Comparison of ENCODE assay signal across 2 cellular contexts in the genomic region with DNA sequence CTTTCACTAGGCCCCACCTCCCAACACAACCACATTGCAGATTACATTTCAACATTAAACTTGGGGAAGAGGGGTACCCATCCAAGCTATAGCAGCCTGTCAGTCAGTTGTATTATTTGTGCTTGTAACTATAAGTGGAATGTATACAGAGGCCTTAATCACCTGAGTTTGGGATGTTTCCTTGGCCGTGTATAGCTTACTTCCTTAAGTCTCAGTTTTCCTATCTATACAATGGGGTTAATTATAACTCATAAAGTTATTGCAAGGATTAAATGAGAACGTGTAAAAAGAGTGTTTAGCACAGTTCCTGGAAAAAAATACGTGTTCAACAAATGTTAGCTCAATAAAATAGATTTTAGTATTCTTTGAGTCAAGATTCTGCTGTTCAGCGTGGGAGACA.
A peak's percentile ranks its signal among the peaks of the same experiment; 100 is the strongest.
TF ChIP-seq lines count a peak whose summit lies in the region.

No MANE protein-coding gene starts in this region.

TF ChIP-seq in HCT116, 20 proteins besides CTCF, POLR2A, EP300 and RAD21:
- TF ChIP-seq EZH2phosphoT487 (IDR thresholded peaks at IDR 0.05; ENCODE audit: borderline replicate concordance) (no peak), SIN3A (IDR thresholded peaks at IDR 0.05; ENCODE audit: low read depth) (no peak), SP1 (IDR thresholded peaks at IDR 0.05; ENCODE audit: low read depth) (no peak), YY1 (IDR thresholded peaks at IDR 0.05; ENCODE audit: extremely low read depth, insufficient replicate concordance, low read depth, low read length) (no peak)

TF ChIP-seq in H1, 55 proteins besides CTCF, POLR2A, EP300 and RAD21:
- TF ChIP-seq, protein P1, sequence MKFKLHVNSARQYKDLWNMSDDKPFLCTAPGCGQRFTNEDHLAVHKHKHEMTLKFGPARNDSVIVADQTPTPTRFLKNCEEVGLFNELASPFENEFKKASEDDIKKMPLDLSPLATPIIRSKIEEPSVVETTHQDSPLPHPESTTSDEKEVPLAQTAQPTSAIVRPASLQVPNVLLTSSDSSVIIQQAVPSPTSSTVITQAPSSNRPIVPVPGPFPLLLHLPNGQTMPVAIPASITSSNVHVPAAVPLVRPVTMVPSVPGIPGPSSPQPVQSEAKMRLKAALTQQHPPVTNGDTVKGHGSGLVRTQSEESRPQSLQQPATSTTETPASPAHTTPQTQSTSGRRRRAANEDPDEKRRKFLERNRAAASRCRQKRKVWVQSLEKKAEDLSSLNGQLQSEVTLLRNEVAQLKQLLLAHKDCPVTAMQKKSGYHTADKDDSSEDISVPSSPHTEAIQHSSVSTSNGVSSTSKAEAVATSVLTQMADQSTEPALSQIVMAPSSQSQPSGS (IDR thresholded peaks at IDR 0.05; ENCODE audit: low read length) = no peak
- peak; percentile 37; the same call in 1 of the 2 replicates for TF ChIP-seq KDM1A (IDR thresholded peaks at IDR 0.05; ENCODE audit: borderline replicate concordance, low read length)
